Comparison of ENCODE assay signal across 16 cellular contexts in genomic region chr1:1989759-1990158, GRCh38. TPM values are rescaled to one million over a fixed set of nuclear protein-coding genes. Genes with fewer than 3 reads are reported as not detected.
DNase-seq lines count a peak whose midpoint lies in the region; ATAC-seq and TF ChIP-seq lines count a peak whose summit lies in the region.
"Had no signal": no experiment of that assay in that cellular context is flagged by ENCODE, and none has a peak within 500 bp of the region (broad histone marks: within the 10 kb centered on the region; RNA-seq: fewer than 3 reads in every experiment).

No MANE protein-coding gene starts in this region.

- H3K9me3 ChIP-seq in osteoblast (ENCODE audit: low read depth, low read length), result no peaks in the 10 kb centered on the region
- H3K9me3 ChIP-seq in uterus, result no peaks in the 10 kb centered on the region
- H3K9me3 ChIP-seq: body of pancreas, SJSA1 had no signal

- no peaks in the 10 kb centered on the region for H3K36me3 ChIP-seq in osteoblast (ENCODE audit: insufficient read depth, low read length)
- H3K36me3 ChIP-seq in uterus, result no peaks in the 10 kb centered on the region
- H3K36me3 ChIP-seq: SJSA1 had no signal

- H3K79me2 ChIP-seq in osteoblast (ENCODE audit: insufficient read depth, low read length), result no peaks in the 10 kb centered on the region

- peaks cover 6% of the 10 kb centered on the region for H3K27me3 ChIP-seq in osteoblast (ENCODE audit: insufficient read depth, low read length)
- H3K27me3 ChIP-seq in uterus, result no peaks in the 10 kb centered on the region
- H3K27me3 ChIP-seq: body of pancreas had no signal

- DNase-seq in cardiac fibroblast (ENCODE audit: low read depth in 2 of 2) (peak; percentile 17 to 57), left ventricle myocardium superior (no peak), osteoblast (ENCODE audit: insufficient read length, low spot score, missing footprints) (peak; percentile 57), uterus (no peak), NCI-H748 treated with DMSO at 0.1 percent for 48 hours (lab: John Stamatoyannopoulos, UW) (no peak)
- DNase-seq: activated CD4-positive, alpha-beta memory T cell treated with anti-CD3 and anti-CD28 coated beads, Interleukin-2, amount 10 ng/mL, durations not matched to agents 7 days and 5 days; CD4-positive, alpha-beta memory T cell; effector memory CD8-positive, alpha-beta T cell; left colon; NCI-H1092; nucleus accumbens had no signal

- H3K27ac ChIP-seq in osteoblast (ENCODE audit: low read depth, low read length) (no peak overlapping the region), uterus (peak overlapping the region; percentile 63 to 74)
- H3K27ac ChIP-seq: SJSA1 had no signal

- H3K4me1 ChIP-seq in osteoblast (ENCODE audit: insufficient read depth, low read length) (no peaks in the 10 kb centered on the region), uterus (no peaks in the 10 kb centered on the region)
- H3K4me1 ChIP-seq: SJSA1 had no signal

- no peak overlapping the region for H3K4me3 ChIP-seq in cardiac fibroblast (replicated peaks in 1 of 2; ENCODE audit: low read depth in 2 of 2, low read length in 2 of 2)
- H3K4me3 ChIP-seq in osteoblast (ENCODE audit: insufficient read depth, low read length), result no peak overlapping the region
- H3K4me3 ChIP-seq in uterus, result no peak overlapping the region
- H3K4me3 ChIP-seq: body of pancreas, SJSA1 had no signal

- TF ChIP-seq POLR2A in uterus (IDR thresholded peaks at IDR 0.05), result no peak

- H3K4me2 ChIP-seq in osteoblast (ENCODE audit: insufficient read depth, low read length), result no peak overlapping the region

- no peak for TF ChIP-seq CTCF in cardiac fibroblast (IDR thresholded peaks at IDR 0.05; ENCODE audit: low read depth, low read length)
- TF ChIP-seq CTCF in osteoblast (IDR thresholded peaks at IDR 0.05; ENCODE audit: extremely low read depth, low read depth, low read length), result no peak
- TF ChIP-seq CTCF in uterus (IDR thresholded peaks at IDR 0.05), result no peak

- ATAC-seq in left ventricle myocardium superior, result peak; percentile 66
- no peak for ATAC-seq in GM19395 (IDR thresholded peaks at IDR 0.05; ENCODE audit: unreplicated experiment)
- no peak for ATAC-seq in GM19397 (IDR thresholded peaks at IDR 0.05; ENCODE audit: unreplicated experiment)
- ATAC-seq: effector memory CD8-positive, alpha-beta T cell; left colon had no signal

- intact Hi-C loops in left ventricle myocardium superior (cut with micrococcal nuclease), result no loop called here
- intact Hi-C loops in uterus (cut with DNase I; ENCODE audit: low total_unique reads), result no loop called here

- no peak overlapping the region for H2AFZ ChIP-seq in osteoblast (ENCODE audit: low read length)

- H4K20me1 ChIP-seq in osteoblast (ENCODE audit: insufficient read depth, low read length), result no peaks in the 10 kb centered on the region

RNA-seq across cellular contexts. Expression of gene CFAP74, which starts 13.8 kb away (rescaled TPM):
- total RNA-seq in left ventricle myocardium superior (not detected), osteoblast (not detected in 2 replicates), uterus (1 to 10 TPM in 1 of 4 donors, under 1 TPM in 1, not detected in 2; 0.64 to 1.0 TPM)
- total RNA-seq: activated CD4-positive, alpha-beta memory T cell treated with anti-CD3 and anti-CD28 coated beads, Interleukin-2, amount 10 ng/mL, durations not matched to agents 7 days and 5 days; activated T-helper 2 cell treated with anti-CD3 and anti-CD28 coated beads, Interferon-gamma antibody, Interleukin-2, Interleukin-4, amounts not matched to agents 10 μg/mL and 5 μg/mL and 100 μg/mL, durations not matched to agents 14 hours and 24 hours and 36 hours; CD4-positive, alpha-beta memory T cell; left colon; SJSA1 had no signal

RNA-seq across cellular contexts. Expression of gene GABRD, which starts 29.4 kb away (rescaled TPM):
- total RNA-seq in left ventricle myocardium superior (0.20 TPM), osteoblast (not detected in 2 replicates), uterus (under 1 TPM in 1 of 4 donors, not detected in 3; 0.83 TPM)
- total RNA-seq: activated CD4-positive, alpha-beta memory T cell treated with anti-CD3 and anti-CD28 coated beads, Interleukin-2, amount 10 ng/mL, durations not matched to agents 7 days and 5 days; activated T-helper 2 cell treated with anti-CD3 and anti-CD28 coated beads, Interferon-gamma antibody, Interleukin-2, Interleukin-4, amounts not matched to agents 10 μg/mL and 5 μg/mL and 100 μg/mL, durations not matched to agents 14 hours and 24 hours and 36 hours; body of pancreas; CD4-positive, alpha-beta memory T cell; left colon; SJSA1 had no signal

Comparison
In these comparisons a context has a peak if more than half of its experiments do, and no peak if none do; other contexts are left out.
1. DNase-seq: peak in cardiac fibroblast (2 of 2) and osteoblast (single experiment); none in left ventricle myocardium superior (single experiment), uterus (0 of 2) and NCI-H748 treated with DMSO at 0.1 percent for 48 hours (single experiment).